ENCODE assay signal across 8 cellular contexts in the genomic region with DNA sequence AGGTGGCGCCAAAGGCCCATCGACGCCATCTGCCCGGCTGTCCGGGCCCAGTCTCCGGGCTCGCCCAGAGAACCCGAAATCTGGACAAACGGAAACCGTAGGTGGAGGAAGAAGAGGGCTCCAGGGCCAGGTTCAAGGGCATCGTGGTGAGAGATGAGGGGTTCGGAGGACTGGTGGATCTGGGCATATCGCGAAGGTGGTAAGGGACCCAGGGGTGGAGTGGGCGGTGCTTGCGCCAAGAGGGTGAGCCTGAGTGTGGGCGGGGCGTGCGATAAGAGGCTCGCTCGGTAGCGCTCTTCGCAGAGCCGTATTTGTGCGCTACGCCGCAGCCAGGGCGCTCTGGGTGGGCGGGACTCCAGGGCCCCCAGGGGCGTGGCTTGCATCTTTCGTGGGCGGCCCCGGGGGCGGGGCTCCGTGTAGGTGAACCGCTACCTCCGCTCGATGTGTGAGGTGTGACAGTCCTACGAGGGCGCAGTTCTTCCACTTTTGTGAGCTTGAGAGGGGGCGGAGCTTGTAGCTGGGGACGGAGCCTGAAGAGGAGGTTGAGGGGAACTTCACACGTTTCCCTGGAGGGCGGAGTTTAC. TPM values are rescaled to one million over a fixed set of nuclear protein-coding genes. Genes with fewer than 3 reads are reported as not detected.
DNase-seq lines count a peak whose midpoint lies in the region; ATAC-seq and TF ChIP-seq lines count a peak whose summit lies in the region.

No MANE protein-coding gene starts in this region.

- DNase-seq in AML-193 (lab: John Stamatoyannopoulos, UW) (peak; percentile 82 to 88), NCI-H446 (lab: John Stamatoyannopoulos, UW) (peak; percentile 91), chondrocyte (ENCODE audit: low spot score) (no peak)
- peak; percentile 99 for DNase-seq in activated CD4-positive, alpha-beta T cell treated with anti-CD3 and anti-CD28 coated beads for 1 hour
- DNase-seq in stimulated activated CD4-positive, alpha-beta T cell treated with anti-CD3 and anti-CD28 coated beads, Interleukin-1b, Interleukin-23, amount 100 ng/mL, for 1 hour (ENCODE audit: low read depth in 2 of 2): peak; percentile 91 to 94

- ATAC-seq in HG03378 (IDR thresholded peaks at IDR 0.05; ENCODE audit: unreplicated experiment): peak; percentile 64

- H3K36me3 Mint-ChIP-seq in chondrocyte (ENCODE audit: low read depth): no peaks in the 10 kb centered on the region

- H3K27ac ChIP-seq in layer of hippocampus (ENCODE audit: low read depth, low read length): peak overlapping the region; percentile 67

- TF ChIP-seq CTCF in chondrocyte (IDR thresholded peaks at IDR 0.05): peak; percentile 98

- peak overlapping the region; percentile 99 for H3K27ac Mint-ChIP-seq in chondrocyte (ENCODE audit: unreplicated experiment)

- H3K4me1 Mint-ChIP-seq in chondrocyte (ENCODE audit: low read depth): peaks cover 35% of the 10 kb centered on the region

- H3K9me3 Mint-ChIP-seq in chondrocyte (ENCODE audit: low read depth): no peaks in the 10 kb centered on the region

- peak overlapping the region; percentile 85 for H3K4me3 Mint-ChIP-seq in chondrocyte (ENCODE audit: unreplicated experiment)

- H3K27me3 ChIP-seq in layer of hippocampus (ENCODE audit: control insufficient read depth, insufficient read depth, low read length): peaks cover 5% of the 10 kb centered on the region

- peak; percentile 15 for TF ChIP-seq POLR2A in GM19193 (IDR thresholded peaks at IDR 0.05; ENCODE audit: extremely low read depth, insufficient read depth, insufficient read length)

- H3K27me3 Mint-ChIP-seq in chondrocyte (ENCODE audit: low read depth): no peaks in the 10 kb centered on the region

RNA-seq across cellular contexts. Expression of gene CD248, which starts 4.8 kb away (rescaled TPM):
- 44.5 to 113 TPM (median 109 TPM) in 3 replicates for total RNA-seq in chondrocyte

RNA-seq across cellular contexts. Expression of gene TMEM151A, which starts 20.4 kb away (rescaled TPM):
- total RNA-seq in chondrocyte: 2.0 to 4.7 TPM (median 4.3 TPM) in 3 replicates

RNA-seq across cellular contexts. Expression of gene YIF1A, which starts 23.1 kb away (rescaled TPM):
- total RNA-seq in chondrocyte: 180 to 193 TPM (median 187 TPM) in 3 replicates

RNA-seq across cellular contexts. Expression of gene RIN1, which starts 24.2 kb away (rescaled TPM):
- total RNA-seq in chondrocyte: 7.1 to 7.7 TPM (median 7.2 TPM) in 3 replicates

RNA-seq across cellular contexts. Expression of gene BRMS1, which starts 32.8 kb away (rescaled TPM):
- total RNA-seq in chondrocyte: 22.4 to 23.6 TPM (median 23.3 TPM) in 3 replicates
